In genomic region chr17:74228326-74228978, GRCh38 we compare ENCODE assay signal across 1 cellular context.
A peak's percentile ranks its signal among the peaks of the same experiment; 100 is the strongest.
TF ChIP-seq lines count a peak whose summit lies in the region.

No MANE protein-coding gene starts in this region.

TF ChIP-seq in K562, 482 proteins besides CTCF, POLR2A, EP300 and RAD21:
- no peak for TF ChIP-seq HOMEZ (CRISPR knock-in tag; IDR thresholded peaks at IDR 0.05)
- no peak for TF ChIP-seq KDM4B (IDR thresholded peaks at IDR 0.05; ENCODE audit: borderline replicate concordance in 2 of 2, low read depth in 1 of 2)
- TF ChIP-seq EWSR1 (IDR thresholded peaks at IDR 0.05; ENCODE audit: borderline replicate concordance, low read depth, partially characterized antibody) = no peak
- peak; percentile 61 to 75 for TF ChIP-seq KDM1A (IDR thresholded peaks at IDR 0.05)
- TF ChIP-seq ZBED1 (IDR thresholded peaks at IDR 0.05) = no peak
- no peak for TF ChIP-seq GABPA (tag; conservative IDR thresholded peaks at IDR 0.05; ENCODE audit: low read depth)
- no peak for TF ChIP-seq HNRNPL (IDR thresholded peaks at IDR 0.05; ENCODE audit: low read depth, low read length)
- no peak for TF ChIP-seq RNF2 (IDR thresholded peaks at IDR 0.05)
- no peak for TF ChIP-seq BCL6 (CRISPR knock-in tag; IDR thresholded peaks at IDR 0.05)
- TF ChIP-seq ZNF75A (CRISPR knock-in tag; IDR thresholded peaks at IDR 0.05) = no peak
- TF ChIP-seq NFIC (IDR thresholded peaks at IDR 0.05) = 0 out of 2 replicates have a peak, but pooled peaks have one; percentile 3
- no peak for TF ChIP-seq ZNF282 (CRISPR knock-in tag; IDR thresholded peaks at IDR 0.05)
- TF ChIP-seq EHMT2 (IDR thresholded peaks at IDR 0.05) = no peak
- TF ChIP-seq ELF2 (CRISPR knock-in tag; IDR thresholded peaks at IDR 0.05) = no peak
- no peak for TF ChIP-seq BMI1 (IDR thresholded peaks at IDR 0.05; ENCODE audit: low read length)
- TF ChIP-seq ZNF197 (CRISPR knock-in tag; IDR thresholded peaks at IDR 0.05; ENCODE audit: low read depth) = no peak
